ENCODE assay signal across 27 cellular contexts in genomic region chr6:24455061-24455460, GRCh38.
"Had no signal": no experiment of that assay in that cellular context is flagged by ENCODE, and none has a peak within 500 bp of the region (broad histone marks: within the 10 kb centered on the region; RNA-seq: fewer than 3 reads in every experiment).

No MANE protein-coding gene starts in this region.

- H3K27me3 ChIP-seq: left lung, ovary, stomach, testis, thyroid gland, transverse colon, upper lobe of left lung, vagina had no signal

- H3K27ac ChIP-seq: left lung, lower lobe of right lung, ovary, skin epidermis, stomach, testis, thyroid gland, transverse colon, upper lobe of left lung, vagina had no signal

- H3K4me1 Mint-ChIP-seq: naive B cell; natural killer cell; nephron progenitor cell; stimulated activated naive B cell treated with anti-CD40 and anti-IgM and Interleukin-4, amounts not matched to agents 10 μg/mL and 1 μg/mL and 100 μg/mL, for 72 hours had no signal

- H3K9me3 ChIP-seq: left lung, lower lobe of right lung, ovary, stomach, testis, thyroid gland, transverse colon, upper lobe of left lung, vagina had no signal

- H3K27me3 Mint-ChIP-seq: naive B cell; progenitor cell of endocrine pancreas; stimulated activated naive B cell treated with anti-CD40 and anti-IgM and Interleukin-4, amounts not matched to agents 10 μg/mL and 1 μg/mL and 100 μg/mL, for 72 hours had no signal

- DNase-seq: hypothalamus; left colon; left lung; lower lobe of right lung; mammary epithelial cell; mesenchymal stem cell; naive B cell; natural killer cell; nephron progenitor cell; ovary; retina; right cardiac atrium; stimulated activated CD4-positive, alpha-beta T cell treated with anti-CD3 and anti-CD28 coated beads, Interleukin-12 subunit alpha, Interleukin-12 subunit beta, amount 100 ng/mL, for 4 hours; stimulated activated CD4-positive, alpha-beta T cell treated with anti-CD3 and anti-CD28 coated beads, Interleukin-15, amount 100 ng/mL, for 24 hours; stimulated activated CD4-positive, alpha-beta T cell treated with anti-CD3 and anti-CD28 coated beads, Interleukin-2, amount 100 ng/mL, for 24 hours; stimulated activated CD4-positive, alpha-beta T cell treated with anti-CD3 and anti-CD28 coated beads, Interleukin-4, amount 100 ng/mL, for 1 hour; stimulated activated naive B cell treated with anti-CD40 and anti-IgM and Interleukin-4, amounts not matched to agents 10 μg/mL and 1 μg/mL and 100 μg/mL, for 72 hours; stimulated activated naive CD8-positive, alpha-beta T cell treated with anti-CD3 and anti-CD28 coated beads, Interleukin-15, Interleukin-2, amounts not matched to agents 100 U/mL and 50 U/mL, for 24 hours; stomach; testis; thyroid gland; transverse colon; upper lobe of left lung had no signal

- H3K4me3 Mint-ChIP-seq: mesothelial cell of epicardium; naive B cell; natural killer cell; nephron progenitor cell; stimulated activated naive B cell treated with anti-CD40 and anti-IgM and Interleukin-4, amounts not matched to agents 10 μg/mL and 1 μg/mL and 100 μg/mL, for 72 hours had no signal

- H3K27ac Mint-ChIP-seq: mesothelial cell of epicardium; naive B cell; natural killer cell; nephron progenitor cell; progenitor cell of endocrine pancreas; stimulated activated naive B cell treated with anti-CD40 and anti-IgM and Interleukin-4, amounts not matched to agents 10 μg/mL and 1 μg/mL and 100 μg/mL, for 72 hours had no signal

- H3K36me3 ChIP-seq: left lung, lower lobe of right lung, ovary, thyroid gland, transverse colon, upper lobe of left lung, vagina had no signal

- H3K9me3 Mint-ChIP-seq: mesothelial cell of epicardium; naive B cell; natural killer cell; nephron progenitor cell; stimulated activated naive B cell treated with anti-CD40 and anti-IgM and Interleukin-4, amounts not matched to agents 10 μg/mL and 1 μg/mL and 100 μg/mL, for 72 hours had no signal

- H3K4me3 ChIP-seq: left lung, lower lobe of right lung, ovary, skin epidermis, stomach, testis, thyroid gland, transverse colon, upper lobe of left lung, vagina had no signal

- H3K36me3 Mint-ChIP-seq: mesothelial cell of epicardium, natural killer cell had no signal

- H3K4me1 ChIP-seq: left lung, lower lobe of right lung, stomach, testis, thyroid gland, transverse colon, upper lobe of left lung, vagina had no signal
